34 cellular contexts compared by ENCODE assay signal in the genomic region with DNA sequence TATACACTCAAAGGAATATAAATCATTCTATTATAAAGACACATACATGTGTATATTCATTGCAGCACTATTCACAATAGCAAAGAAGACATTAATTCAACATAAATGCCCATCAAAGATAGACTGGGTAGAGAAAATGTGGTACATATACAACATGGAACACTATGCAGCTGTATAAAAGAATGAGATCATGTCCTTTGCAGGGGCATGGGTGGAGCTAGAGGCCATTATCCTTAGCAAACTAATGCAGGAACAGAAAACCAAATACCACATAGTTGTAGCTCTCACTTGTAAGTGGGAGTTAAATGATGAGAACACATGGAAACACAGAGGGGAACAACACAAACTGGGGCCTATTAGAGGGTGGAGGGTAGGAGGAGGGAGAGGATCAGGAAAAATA.
"Had no signal": no experiment of that assay in that cellular context is flagged by ENCODE, and none has a peak within 500 bp of the region (broad histone marks: within the 10 kb centered on the region; RNA-seq: fewer than 3 reads in every experiment).

No MANE protein-coding gene starts in this region.

- H3K27me3 ChIP-seq: ascending aorta, breast epithelium, cardiac muscle cell, dorsolateral prefrontal cortex had no signal

- H3K9me3 Mint-ChIP-seq: activated B cell treated with CpG ODN at 0.5 μM for 24 hours; activated CD4-positive, alpha-beta memory T cell treated with anti-CD3 and anti-CD28 coated beads for 36 hours; activated naive CD4-positive, alpha-beta T cell treated with anti-CD3 and anti-CD28 coated beads, Interleukin-2, amount 10 ng/mL, durations not matched to agents 7 days and 5 days; activated naive CD4-positive, alpha-beta T cell treated with anti-CD3 and anti-CD28 coated beads, Interleukin-2, amount 50 U/mL, for 72 hours; activated T-helper 1 cell treated with anti-CD3 and anti-CD28 coated beads, Interleukin-12 subunit alpha, Interleukin-12 subunit beta, Interleukin-2, Interleukin-4 antibody, amounts not matched to agents 30 ng/mL and 10 ng/mL and 1 ng/mL, durations not matched to agents 14 hours and 24 hours and 36 hours; activated T-helper 2 cell treated with anti-CD3 and anti-CD28 coated beads, Interferon-gamma antibody, Interleukin-2, Interleukin-4, amounts not matched to agents 10 μg/mL and 5 μg/mL and 100 μg/mL, durations not matched to agents 14 hours and 24 hours and 36 hours; dendritic cell treated with granulocyte-macrophage colony-stimulating factor and Interleukin-4, amounts not matched to agents 40 ng/mL and 50 ng/mL, for 4 days; endodermal cell; T-helper 2 cell treated with Interferon-gamma antibody and Interleukin-4, amounts not matched to agents 5 μg/mL and 100 μg/mL, for 36 hours had no signal

- H3K4me1 Mint-ChIP-seq: activated B cell treated with CpG ODN at 0.5 μM for 24 hours; activated CD8-positive, alpha-beta memory T cell treated with anti-CD3 and anti-CD28 coated beads, Interleukin-2, amount 10 ng/mL, durations not matched to agents 7 days and 5 days; activated naive CD4-positive, alpha-beta T cell treated with anti-CD3 and anti-CD28 coated beads, Interleukin-2, amount 10 ng/mL, durations not matched to agents 7 days and 5 days; activated naive CD8-positive, alpha-beta T cell treated with anti-CD3 and anti-CD28 coated beads, Interleukin-2, amount 10 ng/mL, durations not matched to agents 7 days and 5 days; brain; endodermal cell; T-helper 17 cell had no signal

- H3K36me3 ChIP-seq: ascending aorta, breast epithelium, cardiac muscle cell, WERI-Rb-1 had no signal

- H3K27ac Mint-ChIP-seq: activated B cell treated with CpG ODN at 0.5 μM for 24 hours; activated CD4-positive, alpha-beta memory T cell treated with anti-CD3 and anti-CD28 coated beads for 36 hours; activated CD8-positive, alpha-beta memory T cell treated with anti-CD3 and anti-CD28 coated beads, Interleukin-2, amount 10 ng/mL, durations not matched to agents 7 days and 5 days; activated CD8-positive, alpha-beta T cell treated with anti-CD3 and anti-CD28 coated beads, Interleukin-2, amount 10 ng/mL, durations not matched to agents 7 days and 5 days; activated naive CD4-positive, alpha-beta T cell treated with anti-CD3 and anti-CD28 coated beads, Interleukin-2, amount 10 ng/mL, durations not matched to agents 7 days and 5 days; activated naive CD4-positive, alpha-beta T cell treated with anti-CD3 and anti-CD28 coated beads, Interleukin-2, amount 50 U/mL, for 72 hours; activated naive CD8-positive, alpha-beta T cell treated with anti-CD3 and anti-CD28 coated beads, Interleukin-2, amount 10 ng/mL, durations not matched to agents 7 days and 5 days; activated T-helper 1 cell treated with anti-CD3 and anti-CD28 coated beads, Interleukin-12 subunit alpha, Interleukin-12 subunit beta, Interleukin-2, Interleukin-4 antibody, amounts not matched to agents 30 ng/mL and 10 ng/mL and 1 ng/mL, durations not matched to agents 14 hours and 24 hours and 36 hours; activated T-helper 2 cell treated with anti-CD3 and anti-CD28 coated beads, Interferon-gamma antibody, Interleukin-2, Interleukin-4, amounts not matched to agents 10 μg/mL and 5 μg/mL and 100 μg/mL, durations not matched to agents 14 hours and 24 hours and 36 hours; brain; dendritic cell treated with granulocyte-macrophage colony-stimulating factor and Interleukin-4, amounts not matched to agents 40 ng/mL and 50 ng/mL, for 4 days; endodermal cell; T-helper 17 cell; T-helper 2 cell treated with Interferon-gamma antibody and Interleukin-4, amounts not matched to agents 5 μg/mL and 100 μg/mL, for 36 hours had no signal

- H3K4me1 ChIP-seq: ascending aorta, breast epithelium had no signal

- H3K27ac ChIP-seq: ascending aorta, breast epithelium, cardiac muscle cell, coronary artery, dorsolateral prefrontal cortex, WERI-Rb-1 had no signal

- ATAC-seq: activated CD4-positive, CD25-positive, alpha-beta regulatory T cell treated with anti-CD3 and anti-CD28 coated beads, Interleukin-2, amount 50 U/mL, for 24 hours; activated CD8-positive, alpha-beta memory T cell treated with anti-CD3 and anti-CD28 coated beads, Interleukin-2, amount 10 ng/mL, durations not matched to agents 7 days and 5 days; activated CD8-positive, alpha-beta T cell treated with anti-CD3 and anti-CD28 coated beads, Interleukin-2, amount 10 ng/mL, durations not matched to agents 7 days and 5 days; activated naive CD4-positive, alpha-beta T cell treated with anti-CD3 and anti-CD28 coated beads, Interleukin-2, amount 50 U/mL, for 72 hours; esophagus mucosa; T-helper 17 cell had no signal

- H3K9me3 ChIP-seq: ascending aorta, breast epithelium had no signal

- H3K36me3 Mint-ChIP-seq: activated CD4-positive, alpha-beta memory T cell treated with anti-CD3 and anti-CD28 coated beads for 36 hours; activated CD8-positive, alpha-beta memory T cell treated with anti-CD3 and anti-CD28 coated beads, Interleukin-2, amount 10 ng/mL, durations not matched to agents 7 days and 5 days; activated naive CD4-positive, alpha-beta T cell treated with anti-CD3 and anti-CD28 coated beads, Interleukin-2, amount 10 ng/mL, durations not matched to agents 7 days and 5 days; activated naive CD4-positive, alpha-beta T cell treated with anti-CD3 and anti-CD28 coated beads, Interleukin-2, amount 50 U/mL, for 72 hours; activated naive CD8-positive, alpha-beta T cell treated with anti-CD3 and anti-CD28 coated beads, Interleukin-2, amount 10 ng/mL, durations not matched to agents 7 days and 5 days; brain had no signal

- H3K4me3 ChIP-seq: ascending aorta, breast epithelium, cardiac muscle cell, coronary artery, dorsolateral prefrontal cortex had no signal

- FAIRE-seq: frontal cortex had no signal

- DNase-seq: activated B cell treated with CpG ODN at 0.5 μM for 24 hours; activated CD4-positive, alpha-beta memory T cell treated with anti-CD3 and anti-CD28 coated beads for 36 hours; activated CD4-positive, alpha-beta T cell treated with anti-CD3 and anti-CD28 coated beads for 48 hours; activated CD8-positive, alpha-beta memory T cell treated with anti-CD3 and anti-CD28 coated beads, Interleukin-2, amount 10 ng/mL, durations not matched to agents 7 days and 5 days; activated CD8-positive, alpha-beta memory T cell treated with anti-CD3 and anti-CD28 coated beads, Interleukin-2, amount 50 U/mL, for 4 hours; activated CD8-positive, alpha-beta T cell treated with anti-CD3 and anti-CD28 coated beads, Interleukin-2, amount 10 ng/mL, durations not matched to agents 7 days and 5 days; activated gamma-delta T cell; activated naive CD4-positive, alpha-beta T cell; activated naive CD4-positive, alpha-beta T cell treated with anti-CD3 and anti-CD28 coated beads, Interleukin-2, amount 10 ng/mL, durations not matched to agents 7 days and 5 days; activated naive CD8-positive, alpha-beta T cell treated with anti-CD3 and anti-CD28 coated beads, Interleukin-2, amount 10 ng/mL, durations not matched to agents 7 days and 5 days; activated T-cell treated with anti-CD3 and anti-CD28 coated beads, Interleukin-2, amount 50 U/mL, for 1 hour; activated T-cell treated with anti-CD3 and anti-CD28 coated beads, Interleukin-2, amount 50 U/mL, for 48 hours; central memory CD4-positive, alpha-beta T cell; dorsolateral prefrontal cortex; effector memory CD4-positive, alpha-beta T cell; endodermal cell; foreskin fibroblast; head of caudate nucleus; T-helper 17 cell; T1000; WERI-Rb-1 had no signal

- H3K27me3 Mint-ChIP-seq: activated B cell treated with CpG ODN at 0.5 μM for 24 hours; activated CD4-positive, alpha-beta memory T cell treated with anti-CD3 and anti-CD28 coated beads for 36 hours; activated CD8-positive, alpha-beta memory T cell treated with anti-CD3 and anti-CD28 coated beads, Interleukin-2, amount 10 ng/mL, durations not matched to agents 7 days and 5 days; activated naive CD4-positive, alpha-beta T cell treated with anti-CD3 and anti-CD28 coated beads, Interleukin-2, amount 10 ng/mL, durations not matched to agents 7 days and 5 days; T-helper 17 cell had no signal

- H3K4me3 Mint-ChIP-seq: activated B cell treated with CpG ODN at 0.5 μM for 24 hours; activated CD4-positive, alpha-beta memory T cell treated with anti-CD3 and anti-CD28 coated beads for 36 hours; activated CD8-positive, alpha-beta memory T cell treated with anti-CD3 and anti-CD28 coated beads, Interleukin-2, amount 10 ng/mL, durations not matched to agents 7 days and 5 days; activated CD8-positive, alpha-beta T cell treated with anti-CD3 and anti-CD28 coated beads, Interleukin-2, amount 10 ng/mL, durations not matched to agents 7 days and 5 days; activated naive CD4-positive, alpha-beta T cell treated with anti-CD3 and anti-CD28 coated beads, Interleukin-2, amount 10 ng/mL, durations not matched to agents 7 days and 5 days; activated naive CD8-positive, alpha-beta T cell treated with anti-CD3 and anti-CD28 coated beads, Interleukin-2, amount 10 ng/mL, durations not matched to agents 7 days and 5 days; activated T-helper 1 cell treated with anti-CD3 and anti-CD28 coated beads, Interleukin-12 subunit alpha, Interleukin-12 subunit beta, Interleukin-2, Interleukin-4 antibody, amounts not matched to agents 30 ng/mL and 10 ng/mL and 1 ng/mL, durations not matched to agents 14 hours and 24 hours and 36 hours; brain; dendritic cell treated with granulocyte-macrophage colony-stimulating factor and Interleukin-4, amounts not matched to agents 40 ng/mL and 50 ng/mL, for 4 days; endodermal cell; T-helper 17 cell; T-helper 2 cell treated with Interferon-gamma antibody and Interleukin-4, amounts not matched to agents 5 μg/mL and 100 μg/mL, for 36 hours had no signal
